In genomic region chr20:7980332-7981046, GRCh38 we compare ENCODE assay signal across 8 cellular contexts. TPM values are rescaled to one million over a fixed set of nuclear protein-coding genes. Genes with fewer than 3 reads are reported as not detected.
DNase-seq lines count a peak whose midpoint lies in the region; ATAC-seq and TF ChIP-seq lines count a peak whose summit lies in the region.

No MANE protein-coding gene starts in this region.

- H3K36me3 Mint-ChIP-seq in MCF 10A (ENCODE audit: insufficient read depth, unreplicated experiment) = peaks cover 30% of the 10 kb centered on the region

- no peak overlapping the region for H3K4me3 Mint-ChIP-seq in MCF 10A (ENCODE audit: unreplicated experiment)

- no peak overlapping the region for H3K4me3 ChIP-seq in lower leg skin (ENCODE audit: low read depth, poor library complexity, severe bottlenecking)

- H3K4me1 Mint-ChIP-seq in MCF 10A (ENCODE audit: insufficient read depth, unreplicated experiment) = no peaks in the 10 kb centered on the region

- peak; percentile 58 for DNase-seq in AG08395 (ENCODE audit: low spot score)
- peak; percentile 32 for DNase-seq in GM10266 (ENCODE audit: extremely low spot score)
- DNase-seq in NCI-H526 (lab: John Stamatoyannopoulos, UW) = peak; percentile 27 to 51
- DNase-seq in MCF 10A (ENCODE audit: unreplicated experiment) = peak; percentile 41
- DNase-seq in left lobe of liver (ENCODE audit: low spot score) = no peak
- DNase-seq in lower leg skin (ENCODE audit: low spot score in 2 of 2) = no peak
- DNase-seq in NCI-H446 treated with DMSO at 0.1 percent for 48 hours (lab: John Stamatoyannopoulos, UW) = no peak

- intact Hi-C loops in MCF 10A (cut with micrococcal nuclease) (loop anchor here (1.0 kb wide), 1 partner anchor 742 kb away; no protein-coding TSS in a partner anchor), lower leg skin (cut with DNase I; ENCODE audit: low total_unique reads) (no loop called here)

- CTCF ChIA-PET in MCF 10A (lab: Yijun Ruan, JAX) = interaction anchor here (0.6 to 4.0 kb wide), 25 partner anchors 8 to 770 kb away, joined by 3 to 34 read pairs (median 4); no protein-coding TSS in a partner anchor

- no peak overlapping the region for H3K27ac Mint-ChIP-seq in MCF 10A (ENCODE audit: low read depth, unreplicated experiment)

- BruUV-seq in MCF 10A (replicated peaks; lab: Mats Ljungman, UMichigan) = no TSS peak

- POLR2A ChIA-PET in MCF 10A (lab: Yijun Ruan, JAX) = interaction anchor here (1.4 kb wide), 1 partner anchor 742 kb away, joined by 4 read pairs; no protein-coding TSS in a partner anchor

- TF ChIP-seq POLR2A in lower leg skin (IDR thresholded peaks at IDR 0.05) = no peak

- H3K27me3 Mint-ChIP-seq in MCF 10A (ENCODE audit: insufficient read depth, unreplicated experiment) = no peaks in the 10 kb centered on the region

- WGBS in lower leg skin, 2 donors = 69% methylated on average over 10 of the region's 10 CpGs

- TF ChIP-seq CTCF in GM10266 (IDR thresholded peaks at IDR 0.05; ENCODE audit: control insufficient read depth, insufficient read depth, low read depth, missing control alignments) (peak; percentile 28), MCF 10A (IDR thresholded peaks at IDR 0.05; ENCODE audit: unreplicated experiment) (peak; percentile 44), lower leg skin (IDR thresholded peaks at IDR 0.05) (no peak)

- ATAC-seq in HG02610 (IDR thresholded peaks at IDR 0.05; ENCODE audit: unreplicated experiment) (peak; percentile 54), left lobe of liver (peak; percentile 83)

- no peaks in the 10 kb centered on the region for H3K9me3 Mint-ChIP-seq in MCF 10A (ENCODE audit: unreplicated experiment)

RNA-seq across cellular contexts. Expression of gene TMX4, which starts 39.1 kb away (rescaled TPM):
- total RNA-seq in MCF 10A (2022) = 47.4 and 60.5 TPM in 2 replicates
- total RNA-seq in left lobe of liver = 30.5 TPM
- total RNA-seq in lower leg skin = 10 to 100 TPM; 14.2 to 26.8 (median 17.6) TPM

RNA-seq across cellular contexts. Expression of gene HAO1, which starts 40.2 kb away (rescaled TPM):
- total RNA-seq in MCF 10A (2022) (not detected in 2 replicates), left lobe of liver (224 TPM), lower leg skin (not detected)

Comparison
In these comparisons a context has a peak if more than half of its experiments do, and no peak if none do; other contexts are left out.
1. DNase-seq: peak in AG08395 (single experiment), GM10266 (single experiment), NCI-H526 (2 of 2) and MCF 10A (single experiment); none in left lobe of liver (single experiment), lower leg skin (0 of 2) and NCI-H446 treated with DMSO at 0.1 percent for 48 hours (single experiment).
2. CTCF ChIP-seq: peak in GM10266 (single experiment) and MCF 10A (single experiment); none in lower leg skin (0 of 3).
3. RNA of gene HAO1, which starts 40.2 kb away (total RNA-seq): 224 TPM in left lobe of liver (single experiment); not detected in MCF 10A and not detected in lower leg skin; every median in the first group is over 100 times any median in the second.